14 cellular contexts compared by ENCODE assay signal in the genomic region with DNA sequence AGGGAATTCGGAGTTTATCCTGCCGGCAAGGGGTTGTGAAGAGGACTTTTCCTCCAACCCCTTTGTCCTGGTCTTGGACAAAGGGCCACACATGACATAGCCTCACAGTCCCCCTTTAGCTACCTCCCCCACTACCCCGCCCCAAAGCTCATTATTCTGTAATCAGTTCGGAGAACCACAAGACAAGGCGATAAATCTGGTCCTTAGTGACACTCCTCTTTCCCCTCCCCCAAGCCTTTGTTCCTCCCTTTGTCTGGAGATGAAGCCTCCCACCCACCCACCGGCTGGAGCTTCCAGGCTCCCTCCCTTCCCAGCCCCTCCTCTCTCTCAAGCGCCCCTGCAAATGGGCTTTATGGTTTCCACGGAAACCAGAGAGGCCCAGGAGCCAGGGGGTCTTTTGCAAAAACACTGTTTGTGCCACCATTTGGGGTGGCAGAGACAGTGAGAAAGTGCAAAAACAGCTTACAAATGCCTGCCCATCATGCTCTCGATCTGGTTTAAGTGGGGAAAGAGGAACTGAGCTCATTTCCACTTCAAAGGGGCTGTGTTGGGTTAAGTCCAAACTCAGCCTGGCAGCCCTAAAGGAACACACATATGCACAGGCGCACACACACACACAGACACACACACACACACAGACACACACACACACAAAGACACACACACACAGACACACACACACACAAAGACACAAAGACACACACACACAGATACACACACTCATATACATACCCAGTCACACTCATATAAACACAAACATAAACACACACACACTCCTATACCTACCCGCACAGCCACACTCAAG. TPM values are rescaled to one million over a fixed set of nuclear protein-coding genes. Genes with fewer than 3 reads are reported as not detected.
DNase-seq lines count a peak whose midpoint lies in the region; ATAC-seq, FAIRE-seq and TF ChIP-seq lines count a peak whose summit lies in the region.
"Had no signal": no experiment of that assay in that cellular context is flagged by ENCODE, and none has a peak within 500 bp of the region (broad histone marks: within the 10 kb centered on the region; RNA-seq: fewer than 3 reads in every experiment).

No MANE protein-coding gene starts in this region.

- intact Hi-C loops in endothelial cell of umbilical vein (cut with micrococcal nuclease) (no loop called here), left colon (cut with DNase I, micrococcal nuclease) (no loop called here)

- peak overlapping the region; percentile 59 for H3K4me2 ChIP-seq in endothelial cell of umbilical vein (ENCODE audit: insufficient read depth, low read length)

- H3K27me3 ChIP-seq in endothelial cell of umbilical vein (ENCODE audit: control insufficient read depth in 2 of 2, insufficient read depth in 2 of 2, low read length in 2 of 2), result no peaks in the 10 kb centered on the region
- no peaks in the 10 kb centered on the region for H3K27me3 ChIP-seq in muscle layer of duodenum (ENCODE audit: low read depth, low read length)
- H3K27me3 ChIP-seq: Peyer's patch had no signal

- FAIRE-seq in endothelial cell of umbilical vein (lab: Jason Lieb, UNC) (peak; percentile 56), GM12892 (lab: Jason Lieb, UNC) (no peak)
- FAIRE-seq: islet of Langerhans had no signal

- peaks cover 30% of the 10 kb centered on the region for H3K27me3 Mint-ChIP-seq in T-helper 17 cell
- H3K27me3 Mint-ChIP-seq: activated CD8-positive, alpha-beta T cell treated with anti-CD3 and anti-CD28 coated beads for 36 hours had no signal

- H3K27ac Mint-ChIP-seq in T-helper 17 cell, result no peak overlapping the region
- H3K27ac Mint-ChIP-seq: activated CD8-positive, alpha-beta T cell treated with anti-CD3 and anti-CD28 coated beads for 36 hours; CD14-positive monocyte had no signal

- no peaks in the 10 kb centered on the region for H3K9me1 ChIP-seq in endothelial cell of umbilical vein (replicated peaks; ENCODE audit: control insufficient read depth, extremely low read depth, insufficient read depth, low read length)

- peak overlapping the region; percentile 44; the same call in 1 of the 2 replicates for H3K9ac ChIP-seq in ES-I3 (ENCODE audit: low read depth, low read length)
- H3K9ac ChIP-seq in endothelial cell of umbilical vein (replicated peaks; ENCODE audit: extremely low read depth, insufficient read depth, low read length), result no peak overlapping the region

- H2AFZ ChIP-seq in endothelial cell of umbilical vein (ENCODE audit: low read depth, low read length), result peak overlapping the region; percentile 80

- TF ChIP-seq POLR2A in endothelial cell of umbilical vein (IDR thresholded peaks at IDR 0.05; ENCODE audit: low read depth, low read length), result peak; percentile 25
- no peak for TF ChIP-seq POLR2A in GM12892 (IDR thresholded peaks at IDR 0.05; ENCODE audit: low read depth, low read length)

- no peaks in the 10 kb centered on the region for H3K36me3 ChIP-seq in ES-I3 (ENCODE audit: insufficient read depth, low read length)
- H3K36me3 ChIP-seq in endothelial cell of umbilical vein (ENCODE audit: control insufficient read depth in 2 of 2, extremely low read depth in 1 of 2, insufficient read depth in 2 of 2, low read length in 2 of 2), result no peaks in the 10 kb centered on the region
- H3K36me3 ChIP-seq in muscle layer of duodenum (ENCODE audit: control insufficient read depth in 1 of 2, insufficient read depth in 2 of 2, low read length in 2 of 2), result no peaks in the 10 kb centered on the region
- H3K36me3 ChIP-seq: Peyer's patch had no signal

- no peaks in the 10 kb centered on the region for H3K4me1 Mint-ChIP-seq in T-helper 17 cell

- H3K79me2 ChIP-seq in endothelial cell of umbilical vein (ENCODE audit: control insufficient read depth, insufficient read depth, low read length), result no peaks in the 10 kb centered on the region

- no peak overlapping the region for H3K4me3 Mint-ChIP-seq in T-helper 17 cell
- H3K4me3 Mint-ChIP-seq: activated CD8-positive, alpha-beta T cell treated with anti-CD3 and anti-CD28 coated beads for 36 hours; CD14-positive monocyte had no signal

- CTCF ChIA-PET in endothelial cell of umbilical vein (lab: Charles Lee), result interaction anchor here (0.7 to 3.3 kb wide), 5 partner anchors 16 to 75 kb away, joined by 3 to 23 read pairs (median 3); partner anchors contain the start of gene APLNR

- H3K9me3 ChIP-seq in ES-I3 (ENCODE audit: control insufficient read depth, insufficient read depth, low read length) (no peaks in the 10 kb centered on the region), endothelial cell of umbilical vein (replicated peaks; ENCODE audit: control insufficient read depth, insufficient read depth, low read length) (no peaks in the 10 kb centered on the region), muscle layer of duodenum (ENCODE audit: control insufficient read depth in 1 of 2, low read length in 2 of 2) (no peaks in the 10 kb centered on the region), T-helper 17 cell (ENCODE audit: control insufficient read depth, low read length, poor library complexity, severe bottlenecking) (no peaks in the 10 kb centered on the region)
- H3K9me3 ChIP-seq: Peyer's patch had no signal

- POLR2A ChIA-PET in endothelial cell of umbilical vein (lab: Charles Lee), result interaction anchor here (0.7 kb wide), 2 partner anchors 10 to 36 kb away, joined by 3 to 8 read pairs; no protein-coding TSS in a partner anchor

- dilution Hi-C loops in endothelial cell of umbilical vein (cut with MboI; ENCODE audit: extremely low pct_ligation_motif_present, low sequenced_read_pairs), result no loop called here

- DNase-seq in NCI-H748 (lab: John Stamatoyannopoulos, UW; ENCODE audit: unreplicated experiment) (peak; percentile 94), endothelial cell of umbilical vein (ENCODE audit: low read depth, low spot score) (peak; percentile 87), RKO (ENCODE audit: low spot score) (no peak), T-helper 17 cell (no peak), left colon (no peak), GM12892 (ENCODE audit: insufficient read length) (no peak)
- DNase-seq: activated CD8-positive, alpha-beta T cell treated with anti-CD3 and anti-CD28 coated beads for 36 hours; Peyer's patch; stimulated activated CD4-positive, alpha-beta T cell treated with anti-CD3 and anti-CD28 coated beads, Interleukin-12 subunit alpha, Interleukin-12 subunit beta, amount 100 ng/mL, for 4 hours; substantia nigra had no signal

- H4K20me1 ChIP-seq in endothelial cell of umbilical vein (replicated peaks; ENCODE audit: control insufficient read depth, extremely low read depth, insufficient read depth, low read length), result no peaks in the 10 kb centered on the region

- H3K27ac ChIP-seq in endothelial cell of umbilical vein (ENCODE audit: insufficient read depth, low read depth, low read length) (peak overlapping the region; percentile 49), muscle layer of duodenum (ENCODE audit: low read length) (peak overlapping the region; percentile 53)

- no peak for TF ChIP-seq CTCF in endothelial cell of umbilical vein (IDR thresholded peaks at IDR 0.05; ENCODE audit: extremely low read depth in 1 of 2, insufficient read depth in 1 of 2, low read depth in 1 of 2, low read length in 2 of 2)

- H3K36me3 Mint-ChIP-seq in T-helper 17 cell (ENCODE audit: low read depth), result no peaks in the 10 kb centered on the region
- H3K36me3 Mint-ChIP-seq: CD14-positive monocyte had no signal

- H3K4me3 ChIP-seq in endothelial cell of umbilical vein (replicated peaks in 1 of 3; ENCODE audit: insufficient read depth in 1 of 3, low read depth in 1 of 3, low read length in 3 of 3) (peak overlapping the region in 1 of 3 experiments; percentile 15), muscle layer of duodenum (ENCODE audit: low read depth in 1 of 2, low read length in 2 of 2) (no peak overlapping the region)
- H3K4me3 ChIP-seq: Peyer's patch had no signal

- no TSS peak for BruUV-seq in endothelial cell of umbilical vein (replicated peaks; lab: Mats Ljungman, UMichigan)

- H3K4me1 ChIP-seq in ES-I3 (ENCODE audit: insufficient read depth, low read length) (peaks cover 36% of the 10 kb centered on the region), endothelial cell of umbilical vein (ENCODE audit: control insufficient read depth, extremely low read depth, insufficient read depth, low read length) (peaks cover 16% of the 10 kb centered on the region), muscle layer of duodenum (ENCODE audit: control insufficient read depth in 1 of 2, insufficient read depth in 2 of 2, low read length in 2 of 2) (peaks cover 5 to 27% of the 10 kb centered on the region in 2 donors)
- H3K4me1 ChIP-seq: Peyer's patch had no signal

- ATAC-seq in T-helper 17 cell (no peak), left colon (no peak)
- ATAC-seq: activated CD8-positive, alpha-beta T cell treated with anti-CD3 and anti-CD28 coated beads for 36 hours had no signal

TF ChIP-seq in endothelial cell of umbilical vein, 7 proteins besides CTCF, POLR2A, EP300 and RAD21 (continues in another document):
- TF ChIP-seq GATA2 (IDR thresholded peaks at IDR 0.05; ENCODE audit: insufficient read depth, insufficient read length, low read depth, low read length) (no peak), MYC (IDR thresholded peaks at IDR 0.05; ENCODE audit: low read depth, low read length) (no peak), FOS (IDR thresholded peaks at IDR 0.05; ENCODE audit: borderline replicate concordance, insufficient read depth, low read length) (peak; percentile 8), EZH2 (IDR thresholded peaks at IDR 0.05; ENCODE audit: borderline replicate concordance, low read depth, low read length, severe bottlenecking) (no peak)

RNA-seq across cellular contexts. Expression of gene APLNR, which starts 23.6 kb away (rescaled TPM):
- 0.09 and 0.38 TPM in 2 replicates for total RNA-seq in endothelial cell of umbilical vein
- 0.03 and 0.04 TPM in 2 replicates for polyA plus RNA-seq in endothelial cell of umbilical vein
- 0.01 and 0.04 TPM in 2 replicates for polyA plus RNA-seq in endothelial cell of umbilical vein (2011; cell fraction: cytosol; rRNA removed)
- polyA plus RNA-seq in endothelial cell of umbilical vein (2011; cell fraction: nucleus; rRNA removed), result 0.09 and 0.17 TPM in 2 replicates
- 0.09 and 0.11 TPM in 2 replicates for polyA plus RNA-seq in endothelial cell of umbilical vein (2012)
- polyA minus RNA-seq in endothelial cell of umbilical vein, result 0.07 TPM in 1 of 2 replicates, not detected in the other
- not detected for polyA minus RNA-seq in endothelial cell of umbilical vein (2011; cell fraction: cytosol; rRNA and poly(A)+ RNA removed)
- not detected in 2 replicates for polyA minus RNA-seq in endothelial cell of umbilical vein (2011; cell fraction: nucleus; rRNA and poly(A)+ RNA removed)
- total RNA-seq in T-helper 17 cell, result not detected
- 1 to 10 TPM; 3.5 to 3.6 TPM for total RNA-seq in left colon
- polyA plus RNA-seq in GM12892 (2012; ENCODE audit: missing spikeins), result not detected
- total RNA-seq: activated CD8-positive, alpha-beta T cell treated with anti-CD3 and anti-CD28 coated beads for 36 hours had no signal
- polyA plus RNA-seq: CD14-positive monocyte had no signal

RNA-seq across cellular contexts. Expression of gene LRRC55, which starts 31.7 kb away (rescaled TPM):
- total RNA-seq in endothelial cell of umbilical vein, result not detected in 2 replicates
- not detected in 2 replicates for polyA plus RNA-seq in endothelial cell of umbilical vein
- not detected in 2 replicates for polyA plus RNA-seq in endothelial cell of umbilical vein (2011; cell fraction: cytosol; rRNA removed)
- polyA plus RNA-seq in endothelial cell of umbilical vein (2011; cell fraction: nucleus; rRNA removed), result not detected in 2 replicates
- not detected in 2 replicates for polyA plus RNA-seq in endothelial cell of umbilical vein (2012)
- polyA minus RNA-seq in endothelial cell of umbilical vein, result not detected in 2 replicates
- polyA minus RNA-seq in endothelial cell of umbilical vein (2011; cell fraction: cytosol; rRNA and poly(A)+ RNA removed), result not detected
- polyA minus RNA-seq in endothelial cell of umbilical vein (2011; cell fraction: nucleus; rRNA and poly(A)+ RNA removed), result not detected in 2 replicates
- not detected for total RNA-seq in T-helper 17 cell
- total RNA-seq in left colon, result under 1 TPM; 0.09 to 0.45 TPM
- not detected for polyA plus RNA-seq in GM12892 (2012; ENCODE audit: missing spikeins)
- total RNA-seq: activated CD8-positive, alpha-beta T cell treated with anti-CD3 and anti-CD28 coated beads for 36 hours had no signal
- polyA plus RNA-seq: CD14-positive monocyte had no signal

Comparison
In these comparisons a context has a peak if more than half of its experiments do, and no peak if none do; other contexts are left out.
1. DNase-seq: peak in NCI-H748 (single experiment) and endothelial cell of umbilical vein (single experiment); none in RKO (single experiment), T-helper 17 cell (0 of 3), left colon (0 of 2) and GM12892 (single experiment).